Comparison of ENCODE assay signal across 1 cellular context in genomic region chr1:17287377-17287776, GRCh38.
TF ChIP-seq lines count a peak whose summit lies in the region.

No MANE protein-coding gene starts in this region.

TF ChIP-seq in GM23338, 12 proteins besides CTCF, POLR2A, EP300 and RAD21 (continued from another document):
- TF ChIP-seq ZNF462 (CRISPR knock-in tag; IDR thresholded peaks at IDR 0.05) = no peak
- no peak for TF ChIP-seq EZH2phosphoT487 (IDR thresholded peaks at IDR 0.05; ENCODE audit: unreplicated experiment)
